ENCODE assay signal across 1 cellular context in genomic region chr6:12222405-12223366, GRCh38.
TF ChIP-seq lines count a peak whose summit lies in the region.

No MANE protein-coding gene starts in this region.

TF ChIP-seq in IMR-90, 13 proteins besides CTCF, POLR2A, EP300 and RAD21:
- TF ChIP-seq NFE2L2 (IDR thresholded peaks at IDR 0.05; ENCODE audit: low read depth, low read length): no peak
- TF ChIP-seq USF2 (IDR thresholded peaks at IDR 0.05; ENCODE audit: low read depth, low read length): no peak
- TF ChIP-seq FOS (IDR thresholded peaks at IDR 0.05; ENCODE audit: low read depth, low read length): no peak
- TF ChIP-seq SMC3 (IDR thresholded peaks at IDR 0.05; ENCODE audit: low read depth, low read length): no peak
- TF ChIP-seq MXI1 (IDR thresholded peaks at IDR 0.05; ENCODE audit: borderline replicate concordance, low read depth, low read length): no peak
